20 cellular contexts compared by ENCODE assay signal in genomic region chr12:89379839-89380467, GRCh38. TPM values are rescaled to one million over a fixed set of nuclear protein-coding genes. Genes with fewer than 3 reads are reported as not detected.
A peak's percentile ranks its signal among the peaks of the same experiment; 100 is the strongest.
DNase-seq lines count a peak whose midpoint lies in the region; ATAC-seq, FAIRE-seq and TF ChIP-seq lines count a peak whose summit lies in the region.
"Had no signal": no experiment of that assay in that cellular context is flagged by ENCODE, and none has a peak within 500 bp of the region (broad histone marks: within the 10 kb centered on the region; RNA-seq: fewer than 3 reads in every experiment).

No MANE protein-coding gene starts in this region.

- H3K27me3 Mint-ChIP-seq in nephron progenitor cell (ENCODE audit: low read depth, poor library complexity): peaks cover 8% of the 10 kb centered on the region

- H3K27me3 ChIP-seq in cardiac muscle cell (no peaks in the 10 kb centered on the region), heart right ventricle (no peaks in the 10 kb centered on the region), liver (ENCODE audit: control insufficient read depth in 4 of 4, insufficient read depth in 4 of 4, low read length in 3 of 4) (no peaks in the 10 kb centered on the region)
- H3K27me3 ChIP-seq: MG63, Peyer's patch had no signal

- H3K27ac ChIP-seq in cardiac muscle cell (peak overlapping the region; percentile 30), heart right ventricle (peak overlapping the region in 2 of 10 donors; percentile 55 to 70), liver (ENCODE audit: low read depth in 1 of 2, low read length in 2 of 2) (peak overlapping the region; percentile 54 to 70)
- H3K27ac ChIP-seq: 22Rv1, SK-N-MC had no signal

- peaks cover 9% of the 10 kb centered on the region for H3K9me3 Mint-ChIP-seq in nephron progenitor cell

- intact Hi-C loops in heart right ventricle (cut with DNase I): loop anchor here in 2 of 10 donors (5.0 to 10.0 kb wide), 2 partner anchors 72 to 75 kb away; no protein-coding TSS in a partner anchor

- H3K27ac Mint-ChIP-seq in nephron progenitor cell: peak overlapping the region; percentile 88

- FAIRE-seq in D721Med (lab: Jason Lieb, UNC): no peak
- FAIRE-seq: G401.6, GM12878, H1 had no signal

- H3K36me3 ChIP-seq in cardiac muscle cell: no peaks in the 10 kb centered on the region
- no peaks in the 10 kb centered on the region for H3K36me3 ChIP-seq in heart right ventricle
- peaks cover 0 to 2% (median 0%) of the 10 kb centered on the region in 4 donors for H3K36me3 ChIP-seq in liver (ENCODE audit: control insufficient read depth in 4 of 4, insufficient read depth in 3 of 4, low read depth in 1 of 4, low read length in 3 of 4)
- H3K36me3 ChIP-seq: MG63, Peyer's patch had no signal

- DNase-seq in cardiac muscle cell (ENCODE audit: low read depth in 1 of 2, low spot score in 1 of 2) (no peak), heart right ventricle (no peak), nephron progenitor cell (no peak), D721Med (ENCODE audit: insufficient read length, low spot score) (no peak)
- DNase-seq: HCEC 1CT, KG1, MG63, NCI-H2029, NCI-H526 treated with DMSO at 0.1 percent for 48 hours, Peyer's patch, SIG-M5 had no signal

- no peak for TF ChIP-seq RAD21 in liver (IDR thresholded peaks at IDR 0.05)

- H3K4me3 Mint-ChIP-seq in nephron progenitor cell: no peak overlapping the region

- H3K36me3 Mint-ChIP-seq in nephron progenitor cell (ENCODE audit: low read depth): peaks cover 38% of the 10 kb centered on the region

- H3K4me1 ChIP-seq in cardiac muscle cell (ENCODE audit: low read depth) (peaks cover 34% of the 10 kb centered on the region), heart right ventricle (peaks cover 2 to 51% (median 26%) of the 10 kb centered on the region in 9 donors), liver (ENCODE audit: control insufficient read depth in 4 of 4, insufficient read depth in 4 of 4, low read length in 3 of 4) (peaks cover 13 to 75% (median 54%) of the 10 kb centered on the region in 4 donors)

- 78 to 81% methylated on average over 5 of the region's 5 CpGs for WGBS in heart right ventricle, 2 donors
- 69% methylated on average over 5 of the region's 5 CpGs for WGBS in liver

- no peak for TF ChIP-seq CTCF in cardiac muscle cell (IDR thresholded peaks at IDR 0.05; ENCODE audit: low read depth, low read length)
- TF ChIP-seq CTCF in heart right ventricle (IDR thresholded peaks at IDR 0.05): no peak
- TF ChIP-seq CTCF in liver (IDR thresholded peaks at IDR 0.05; ENCODE audit: low read depth, low read length, missing input control): no peak
- no peak for TF ChIP-seq CTCF in nephron progenitor cell (IDR thresholded peaks at IDR 0.05)
- no peak for TF ChIP-seq CTCF in D721Med (IDR thresholded peaks at IDR 0.05; ENCODE audit: insufficient read depth, missing control alignments)

- no peak overlapping the region for H3K9ac ChIP-seq in liver (ENCODE audit: low read depth in 1 of 2, low read length in 2 of 2)

- ATAC-seq in heart right ventricle (no peak), HG03025 (IDR thresholded peaks at IDR 0.05; ENCODE audit: low FRiP score, unreplicated experiment) (no peak), GM21723 (IDR thresholded peaks at IDR 0.05; ENCODE audit: unreplicated experiment) (no peak), GM21717 (IDR thresholded peaks at IDR 0.05; ENCODE audit: unreplicated experiment) (no peak)
- ATAC-seq: GM12878 had no signal

- no peak overlapping the region for H3K4me3 ChIP-seq in cardiac muscle cell
- no peak overlapping the region for H3K4me3 ChIP-seq in heart right ventricle
- H3K4me3 ChIP-seq in liver (ENCODE audit: low read depth in 1 of 3, low read length in 3 of 3): no peak overlapping the region
- H3K4me3 ChIP-seq: GM12878, MG63, Peyer's patch, SK-N-MC had no signal

- H3K9me3 ChIP-seq in cardiac muscle cell (ENCODE audit: low read depth): no peaks in the 10 kb centered on the region
- no peaks in the 10 kb centered on the region for H3K9me3 ChIP-seq in heart right ventricle
- no peaks in the 10 kb centered on the region for H3K9me3 ChIP-seq in liver (ENCODE audit: control insufficient read depth in 4 of 4, low read length in 3 of 4)
- H3K9me3 ChIP-seq: MG63, Peyer's patch had no signal

- H3K4me1 Mint-ChIP-seq in nephron progenitor cell: peaks cover 44% of the 10 kb centered on the region

TF ChIP-seq in liver, 16 proteins besides CTCF, POLR2A, EP300 and RAD21:
- no peak for TF ChIP-seq TAF1 (conservative IDR thresholded peaks at IDR 0.05)
- TF ChIP-seq RXRA (IDR thresholded peaks at IDR 0.05): no peak
- TF ChIP-seq ATF3 (IDR thresholded peaks at IDR 0.05): no peak
- TF ChIP-seq SP1 (IDR thresholded peaks at IDR 0.05): no peak
- no peak for TF ChIP-seq FOXA2 (IDR thresholded peaks at IDR 0.05)
- TF ChIP-seq HNF4A (conservative IDR thresholded peaks at IDR 0.05): no peak
- no peak for TF ChIP-seq FOXA1 (IDR thresholded peaks at IDR 0.05)
- no peak for TF ChIP-seq GABPA (IDR thresholded peaks at IDR 0.05 in 1 of 2, conservative IDR thresholded peaks at IDR 0.05 in 1 of 2)
- TF ChIP-seq NR2F2 (IDR thresholded peaks at IDR 0.05): no peak
- no peak for TF ChIP-seq HNF4G (IDR thresholded peaks at IDR 0.05)
- no peak for TF ChIP-seq YY1 (IDR thresholded peaks at IDR 0.05)
- TF ChIP-seq MAX (IDR thresholded peaks at IDR 0.05): no peak
- no peak for TF ChIP-seq REST (IDR thresholded peaks at IDR 0.05)
- TF ChIP-seq ZBTB33 (IDR thresholded peaks at IDR 0.05): no peak
- no peak for TF ChIP-seq JUND (IDR thresholded peaks at IDR 0.05)
- TF ChIP-seq EGR1 (IDR thresholded peaks at IDR 0.05; ENCODE audit: low read depth in 2 of 2): no peak

RNA-seq across cellular contexts. Expression of gene DUSP6, which starts 27.7 kb away (rescaled TPM):
- total RNA-seq in cardiac muscle cell (200 and 260 TPM in 2 replicates), heart right ventricle (10 to 100 TPM; 19.7 to 43.4 (median 26.0) TPM), liver (10 to 100 TPM; 34.4 to 36.3 TPM)
- polyA plus RNA-seq in cardiac muscle cell (177 and 191 TPM in 2 replicates), heart right ventricle (10 to 100 TPM in 1 of 2 donors, 1 to 10 TPM in 1; 9.4 to 23.4 TPM), liver (10 to 100 TPM; 24.1 to 37.0 TPM)
